Comparison of ENCODE assay signal across 11 cellular contexts in the genomic region with DNA sequence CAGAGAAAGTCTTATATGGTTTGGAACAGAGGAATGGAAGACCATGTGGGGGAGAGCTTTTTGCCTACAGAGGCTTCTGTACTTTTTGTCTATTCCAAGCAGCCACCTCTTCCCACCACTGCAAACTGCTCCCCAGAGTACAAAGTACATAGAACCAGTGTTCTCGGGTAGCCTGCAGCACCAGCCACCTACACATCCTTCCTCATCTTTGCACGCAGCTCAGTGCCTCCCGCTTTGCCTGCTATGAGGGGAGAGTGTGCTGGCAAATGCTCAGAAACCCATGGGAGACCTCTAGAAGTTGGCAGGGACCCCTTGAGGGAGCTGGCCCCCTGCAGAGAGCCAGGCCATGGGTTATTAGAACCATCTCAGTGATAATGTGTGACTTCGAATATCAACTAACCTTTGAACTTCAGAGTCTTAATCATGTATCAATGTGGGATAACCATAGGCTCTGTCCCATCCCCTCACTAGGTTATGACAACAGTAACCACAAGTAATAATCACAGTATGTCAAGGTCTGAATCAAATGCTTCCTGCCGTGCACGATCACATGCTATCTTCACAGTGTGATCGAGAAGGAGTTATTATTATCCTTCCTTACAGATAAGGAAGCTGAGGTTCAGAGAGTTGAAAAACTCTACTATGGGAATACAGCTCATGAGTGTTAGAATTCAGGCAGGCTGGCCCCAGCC. TPM values are rescaled to one million over a fixed set of nuclear protein-coding genes. Genes with fewer than 3 reads are reported as not detected.
DNase-seq lines count a peak whose midpoint lies in the region; ATAC-seq and TF ChIP-seq lines count a peak whose summit lies in the region.
"Had no signal": no experiment of that assay in that cellular context is flagged by ENCODE, and none has a peak within 500 bp of the region (broad histone marks: within the 10 kb centered on the region; RNA-seq: fewer than 3 reads in every experiment).

No MANE protein-coding gene starts in this region.

- H2AFZ ChIP-seq in GM23338 (peak overlapping the region; percentile 49; the same call in 1 of the 2 replicates), OCI-LY7 (ENCODE audit: low read length) (peak overlapping the region; percentile 35; the same call in 1 of the 2 replicates)

- no TSS peak for BruUV-seq in OCI-LY7 (replicated peaks; lab: Mats Ljungman, UMichigan)

- no peak for DNase-seq in GM23338 (ENCODE audit: low spot score)
- DNase-seq in OCI-LY7 (ENCODE audit: low spot score): no peak
- no peak for DNase-seq in chondrocyte (ENCODE audit: low spot score)
- peak in 6 of 10 donors; percentile 23 to 92 (median 72) for DNase-seq in posterior cingulate gyrus
- no peak for DNase-seq in left lung
- no peak for DNase-seq in GM20000 (ENCODE audit: low spot score)
- no peak for DNase-seq in NCI-H526 (lab: John Stamatoyannopoulos, UW)
- DNase-seq: activated naive CD4-positive, alpha-beta T cell treated with anti-CD3 and anti-CD28 coated beads, Interleukin-2, amount 50 U/mL, for 16 hours; NCI-H2029 treated with DMSO at 0.1 percent for 48 hours; substantia nigra had no signal

- H3K27me3 Mint-ChIP-seq in GM23338 (ENCODE audit: insufficient read depth, low read depth, poor library complexity): peaks cover 1% of the 10 kb centered on the region
- no peaks in the 10 kb centered on the region for H3K27me3 Mint-ChIP-seq in chondrocyte (ENCODE audit: low read depth)

- no peak overlapping the region for H3K27ac ChIP-seq in GM23338 (ENCODE audit: low read depth)
- no peak overlapping the region for H3K27ac ChIP-seq in OCI-LY7 (ENCODE audit: low read depth, low read length, poor library complexity, severe bottlenecking)
- no peak overlapping the region for H3K27ac ChIP-seq in left lung

- H3K27me3 ChIP-seq in GM23338 (ENCODE audit: insufficient read depth) (no peaks in the 10 kb centered on the region), left lung (no peaks in the 10 kb centered on the region)

- intact Hi-C loops in OCI-LY7 (cut with micrococcal nuclease; ENCODE audit: unreplicated experiment) (no loop called here), posterior cingulate gyrus (cut with DNase I) (no loop called here), left lung (cut with DNase I) (no loop called here)

- H3K36me3 Mint-ChIP-seq in GM23338 (ENCODE audit: low read depth) (no peaks in the 10 kb centered on the region), chondrocyte (ENCODE audit: low read depth) (no peaks in the 10 kb centered on the region)

- H3K9me2 ChIP-seq in GM23338 (ENCODE audit: insufficient read depth) (no peaks in the 10 kb centered on the region), OCI-LY7 (ENCODE audit: insufficient read depth, low read length) (no peaks in the 10 kb centered on the region)

- CTCF ChIA-PET in OCI-LY7 (lab: Charles Lee; ENCODE audit: unreplicated experiment): interaction anchor here (0.8 kb wide), 1 partner anchor 19 kb away, joined by 3 read pairs; no protein-coding TSS in a partner anchor

- no peaks in the 10 kb centered on the region for H3K79me2 ChIP-seq in GM23338 (replicated peaks; ENCODE audit: insufficient read depth)
- H3K79me2 ChIP-seq in OCI-LY7 (ENCODE audit: insufficient read depth, low read depth, low read length): no peaks in the 10 kb centered on the region

- H3K9me3 ChIP-seq in OCI-LY7 (ENCODE audit: low read length): no peaks in the 10 kb centered on the region
- H3K9me3 ChIP-seq in left lung: no peaks in the 10 kb centered on the region

- H3K27ac Mint-ChIP-seq in GM23338 (no peak overlapping the region), chondrocyte (ENCODE audit: unreplicated experiment) (peak overlapping the region; percentile 39)

- H3K4me1 Mint-ChIP-seq in GM23338: peaks cover 28% of the 10 kb centered on the region
- peaks cover 40% of the 10 kb centered on the region for H3K4me1 Mint-ChIP-seq in chondrocyte (ENCODE audit: low read depth)

- H3F3A ChIP-seq in GM23338 (replicated peaks; ENCODE audit: low read depth): 0 out of 2 replicates have a peak, but pooled peaks cover 5% of the 10 kb centered on the region

- H3K4me3 ChIP-seq in GM23338 (no peak overlapping the region), OCI-LY7 (ENCODE audit: low read depth, low read length, poor library complexity, severe bottlenecking) (no peak overlapping the region), left lung (no peak overlapping the region)

- H3K4me2 ChIP-seq in GM23338 (no peak overlapping the region), OCI-LY7 (ENCODE audit: low read length) (no peak overlapping the region)

- no peaks in the 10 kb centered on the region for H3K9me3 Mint-ChIP-seq in GM23338
- H3K9me3 Mint-ChIP-seq in chondrocyte (ENCODE audit: low read depth): no peaks in the 10 kb centered on the region

- H4K20me1 ChIP-seq in GM23338 (replicated peaks; ENCODE audit: insufficient read depth) (no peaks in the 10 kb centered on the region), OCI-LY7 (ENCODE audit: insufficient read depth, low read length) (no peaks in the 10 kb centered on the region)

- no peak for ATAC-seq in GM23338
- no peak for ATAC-seq in HG03439 (IDR thresholded peaks at IDR 0.05; ENCODE audit: unreplicated experiment)
- no peak for ATAC-seq in left lung

- H3K4me3 Mint-ChIP-seq in GM23338 (no peak overlapping the region), chondrocyte (ENCODE audit: unreplicated experiment) (no peak overlapping the region)

- POLR2A ChIA-PET in OCI-LY7 (lab: Charles Lee): interaction anchor here (1.1 kb wide), 1 partner anchor 20 kb away, joined by 3 read pairs; no protein-coding TSS in a partner anchor

- TF ChIP-seq CTCF in GM23338 (conservative IDR thresholded peaks at IDR 0.05; ENCODE audit: low read depth in 2 of 2) (no peak), OCI-LY7 (conservative IDR thresholded peaks at IDR 0.05; ENCODE audit: low read length) (no peak), chondrocyte (IDR thresholded peaks at IDR 0.05) (no peak), left lung (IDR thresholded peaks at IDR 0.05) (no peak), GM20000 (IDR thresholded peaks at IDR 0.05; ENCODE audit: extremely low read depth, missing control alignments) (no peak)

- H3K4me1 ChIP-seq in GM23338 (ENCODE audit: insufficient read depth) (peaks cover 25% of the 10 kb centered on the region), OCI-LY7 (ENCODE audit: insufficient read depth, low read length, poor library complexity, severe bottlenecking) (peaks cover 6% of the 10 kb centered on the region), left lung (peaks cover 6 to 14% of the 10 kb centered on the region in 2 donors)

- H3K36me3 ChIP-seq in GM23338 (ENCODE audit: insufficient read depth) (no peaks in the 10 kb centered on the region), OCI-LY7 (ENCODE audit: insufficient read depth, low read length) (no peaks in the 10 kb centered on the region), left lung (no peaks in the 10 kb centered on the region)

TF ChIP-seq in GM23338, 12 proteins besides CTCF, POLR2A, EP300 and RAD21 (continues in another document):
- TF ChIP-seq POLR2AphosphoS5 (IDR thresholded peaks at IDR 0.05; ENCODE audit: low read depth): no peak
- TF ChIP-seq ETS1 (IDR thresholded peaks at IDR 0.05): no peak
- no peak for TF ChIP-seq EZH2phosphoT487 (IDR thresholded peaks at IDR 0.05; ENCODE audit: unreplicated experiment)
- TF ChIP-seq CREB1 (CRISPR knock-in tag; IDR thresholded peaks at IDR 0.05; ENCODE audit: low read depth): no peak
- no peak for TF ChIP-seq JUNB (IDR thresholded peaks at IDR 0.05; ENCODE audit: unreplicated experiment)

RNA-seq across cellular contexts. Expression of gene SMAD3, which starts 22.8 kb away (rescaled TPM):
- total RNA-seq in GM23338 (2014; rRNA removed; shearing (Covaris generic)): 9.0 and 11.6 TPM in 2 replicates
- 3.4 and 4.9 TPM in 2 replicates for polyA plus RNA-seq in GM23338 (2016; fragmentation: Nextera tagmentation; extraction: Ambion mirVana)
- 32.8 and 41.2 TPM in 2 replicates for total RNA-seq in OCI-LY7 (2014; rRNA removed; shearing (Covaris generic))
- total RNA-seq in OCI-LY7 (2022): 77.8 and 84.5 TPM in 2 replicates
- total RNA-seq in chondrocyte: 19.0 to 27.2 TPM (median 23.2 TPM) in 3 replicates
- total RNA-seq in left lung: 10 to 100 TPM; 30.9 to 33.1 TPM

Comparison
In these comparisons a context has a peak if more than half of its experiments do, and no peak if none do; other contexts are left out.
1. DNase-seq: peak in posterior cingulate gyrus (6 of 10); none in GM23338 (single experiment), OCI-LY7 (single experiment), chondrocyte (single experiment), left lung (0 of 2), GM20000 (single experiment) and NCI-H526 (0 of 2).